Comparison of ENCODE assay signal across 8 cellular contexts in genomic region chr2:173076557-173077345, GRCh38. TPM values are rescaled to one million over a fixed set of nuclear protein-coding genes. Genes with fewer than 3 reads are reported as not detected.
DNase-seq lines count a peak whose midpoint lies in the region; ATAC-seq and TF ChIP-seq lines count a peak whose summit lies in the region.

No MANE protein-coding gene starts in this region.

- peaks cover 54% of the 10 kb centered on the region for H3K79me2 ChIP-seq in DND-41 (ENCODE audit: insufficient read depth, low read length)

- no peak for TF ChIP-seq POLR2A in lower leg skin (IDR thresholded peaks at IDR 0.05)

- peak overlapping the region; percentile 83 for H3K9ac ChIP-seq in DND-41 (ENCODE audit: low read depth, low read length)

- intact Hi-C loops in lower leg skin (cut with DNase I; ENCODE audit: low total_unique reads) = no loop called here

- TF ChIP-seq CTCF in DND-41 (IDR thresholded peaks at IDR 0.05; ENCODE audit: borderline replicate concordance, extremely low read depth, low read length, poor library complexity, severe bottlenecking) (no peak), coronary artery (IDR thresholded peaks at IDR 0.05) (no peak), lower leg skin (IDR thresholded peaks at IDR 0.05) (no peak)

- no peaks in the 10 kb centered on the region for H3K27me3 ChIP-seq in DND-41 (ENCODE audit: insufficient read depth, low read length, poor library complexity)

- H3K4me2 ChIP-seq in DND-41 (ENCODE audit: insufficient read depth, low read length) = peak overlapping the region; percentile 84

- ATAC-seq in DND-41 (ENCODE audit: insufficient read depth, low read depth) (peak; percentile 59), GM19438 (IDR thresholded peaks at IDR 0.05; ENCODE audit: low read depth, unreplicated experiment) (peak; percentile 24), HG03520 (IDR thresholded peaks at IDR 0.05; ENCODE audit: unreplicated experiment) (peak; percentile 28), SK-N-SH treated with all-trans-retinoic acid at 6 μM for 48 hours (peak; percentile 60)

- peaks cover 27% of the 10 kb centered on the region for H3K4me1 ChIP-seq in DND-41 (ENCODE audit: insufficient read depth, low read length)

- H3K36me3 ChIP-seq in DND-41 (ENCODE audit: insufficient read depth, low read length) = no peaks in the 10 kb centered on the region

- H3K27ac ChIP-seq in DND-41 (ENCODE audit: low read length) = peak overlapping the region; percentile 76
- H3K27ac ChIP-seq in coronary artery = peak overlapping the region; percentile 89 to 90
- H3K27ac ChIP-seq in substantia nigra (ENCODE audit: low read depth, low read length, poor library complexity, severe bottlenecking) = peak overlapping the region; percentile 58

- DNase-seq in DND-41 (peak; percentile 57), coronary artery (ENCODE audit: low spot score) (peak; percentile 79), lower leg skin (ENCODE audit: low spot score in 2 of 2) (peak in 1 of 2 donors; percentile 90), substantia nigra (lab: John Stamatoyannopoulos, UW) (peak in 17 of 49 donors; percentile 2 to 49 (median 13)), occipital lobe (lab: John Stamatoyannopoulos, UW) (no peak)

- WGBS in lower leg skin, 2 donors = 1 to 3% methylated on average over 26 to 27 of the region's 27 CpGs

- H2AFZ ChIP-seq in DND-41 (ENCODE audit: low read depth, low read length) = peak overlapping the region; percentile 89

- H4K20me1 ChIP-seq in DND-41 (ENCODE audit: insufficient read depth, low read length) = peaks cover 22% of the 10 kb centered on the region; the same call in 1 of the 2 replicates

- H3K9me3 ChIP-seq in DND-41 (ENCODE audit: insufficient read depth, low read length, severe bottlenecking) = no peaks in the 10 kb centered on the region

- H3K4me3 ChIP-seq in DND-41 (ENCODE audit: low read depth in 1 of 2, low read length in 2 of 2) (peak overlapping the region; percentile 64 to 72), coronary artery (peak overlapping the region; percentile 90), lower leg skin (ENCODE audit: low read depth, poor library complexity, severe bottlenecking) (peak overlapping the region; percentile 76)

TF ChIP-seq in SK-N-SH treated with all-trans-retinoic acid at 6 μM for 48 hours, 23 proteins besides CTCF, POLR2A, EP300 and RAD21:
- TF ChIP-seq ARNTL (CRISPR knock-in tag; IDR thresholded peaks at IDR 0.05; ENCODE audit: borderline replicate concordance, low read depth) = no peak
- no peak for TF ChIP-seq ESRRG (CRISPR knock-in tag; IDR thresholded peaks at IDR 0.05)
- no peak for TF ChIP-seq ZNF70 (CRISPR knock-in tag; IDR thresholded peaks at IDR 0.05)
- TF ChIP-seq OSR1 (CRISPR knock-in tag; IDR thresholded peaks at IDR 0.05) = no peak

RNA-seq across cellular contexts. Expression of gene MAP3K20, which starts 1.1 kb away (rescaled TPM):
- total RNA-seq in lower leg skin (10 to 100 TPM; 30.9 to 40.3 (median 37.3) TPM), occipital lobe (14.2 TPM)
